ENCODE assay signal across 8 cellular contexts in the genomic region with DNA sequence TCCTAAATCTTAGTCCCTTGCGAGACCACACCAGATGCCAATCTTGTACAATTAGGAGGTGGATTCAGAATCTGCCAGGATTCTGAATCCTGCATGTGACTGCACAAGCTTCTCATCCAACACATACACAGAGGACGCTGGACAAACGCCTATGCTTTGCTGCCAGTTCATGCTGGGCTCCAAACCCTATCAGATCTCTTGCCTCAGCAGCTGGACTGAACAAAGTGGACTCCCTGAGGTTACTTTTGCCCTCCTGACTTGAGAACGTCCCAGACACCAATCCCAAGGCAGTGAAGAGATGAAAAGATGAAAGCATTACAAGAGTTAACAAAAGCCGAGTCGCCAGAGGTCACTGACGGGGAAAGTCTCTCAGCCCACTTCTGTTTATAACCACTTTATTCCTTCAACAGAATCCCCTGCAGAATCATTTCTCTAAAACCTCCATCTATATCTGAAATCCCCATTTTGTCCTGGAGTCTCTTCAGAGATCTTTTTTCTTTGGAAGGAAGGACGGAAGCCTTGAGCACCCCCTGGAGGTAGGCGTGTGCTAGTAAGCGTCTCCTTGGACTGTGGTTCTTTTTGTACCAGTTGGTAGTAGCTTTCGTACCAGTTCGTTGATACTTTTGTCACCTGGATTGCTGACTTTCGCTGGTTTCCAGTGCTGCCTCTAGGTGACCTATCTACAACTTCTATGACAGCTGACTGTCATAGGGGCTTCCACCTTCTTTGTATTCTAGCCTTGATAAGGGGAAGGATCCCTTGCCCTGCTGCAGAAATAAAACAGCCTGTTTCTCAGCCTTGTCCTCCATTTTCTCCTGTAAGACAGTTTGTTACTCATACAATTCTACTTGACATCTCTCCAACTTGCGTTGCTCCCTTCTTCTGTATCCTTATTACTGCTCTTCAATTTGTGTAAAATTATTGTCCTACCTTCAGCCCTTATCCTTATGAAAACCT.
DNase-seq lines count a peak whose midpoint lies in the region; TF ChIP-seq lines count a peak whose summit lies in the region.

No MANE protein-coding gene starts in this region.

- peak; percentile 74 for TF ChIP-seq CTCF in GM10266 (IDR thresholded peaks at IDR 0.05; ENCODE audit: control insufficient read depth, insufficient read depth, low read depth, missing control alignments)
- TF ChIP-seq CTCF in HFF-Myc (IDR thresholded peaks at IDR 0.05; ENCODE audit: low read depth, low read length, missing control alignments), result peak; percentile 98
- TF ChIP-seq CTCF in astrocyte of the cerebellum (IDR thresholded peaks at IDR 0.05; ENCODE audit: low read depth, low read length, missing control alignments), result peak; percentile 97

- in situ Hi-C loops in astrocyte of the cerebellum (cut with HindIII; ENCODE audit: low sequenced_read_pairs), result loop anchor here (25.0 kb wide), 1 partner anchor 356 kb away; a partner anchor contains a TSS

- H3K4me3 ChIP-seq in HFF-Myc (replicated peaks; ENCODE audit: low read depth, low read length) (no peak overlapping the region), astrocyte of the cerebellum (ENCODE audit: low read depth, low read length) (no peak overlapping the region), skeletal muscle cell (ENCODE audit: low read depth, low read length) (peak overlapping the region; percentile 23)

- DNase-seq in GM10266 (ENCODE audit: extremely low spot score) (no peak), HFF-Myc (ENCODE audit: extremely low read depth, low read depth) (peak; percentile 51), NCI-H1048 (lab: John Stamatoyannopoulos, UW) (peak; percentile 25), SW480 (ENCODE audit: low spot score) (peak; percentile 73), astrocyte of the cerebellum (ENCODE audit: low read depth) (peak; percentile 66), hypothalamus (lab: John Stamatoyannopoulos, UW) (peak in 39 of 51 donors; percentile 4 to 76 (median 40)), skeletal muscle cell (ENCODE audit: low read depth) (peak; percentile 23), GM19240 (ENCODE audit: insufficient read length, low spot score) (no peak)

Comparison
In these comparisons a context has a peak if more than half of its experiments do, and no peak if none do; other contexts are left out.
1. DNase-seq: peak in HFF-Myc (single experiment), NCI-H1048 (single experiment), SW480 (single experiment), astrocyte of the cerebellum (single experiment), hypothalamus (39 of 51) and skeletal muscle cell (single experiment); none in GM10266 (single experiment) and GM19240 (single experiment).
2. Peak in every context shown above with its lines, with median percentiles within 50 percentile points of each other: CTCF ChIP-seq.